ENCODE assay signal across 8 cellular contexts in the genomic region with DNA sequence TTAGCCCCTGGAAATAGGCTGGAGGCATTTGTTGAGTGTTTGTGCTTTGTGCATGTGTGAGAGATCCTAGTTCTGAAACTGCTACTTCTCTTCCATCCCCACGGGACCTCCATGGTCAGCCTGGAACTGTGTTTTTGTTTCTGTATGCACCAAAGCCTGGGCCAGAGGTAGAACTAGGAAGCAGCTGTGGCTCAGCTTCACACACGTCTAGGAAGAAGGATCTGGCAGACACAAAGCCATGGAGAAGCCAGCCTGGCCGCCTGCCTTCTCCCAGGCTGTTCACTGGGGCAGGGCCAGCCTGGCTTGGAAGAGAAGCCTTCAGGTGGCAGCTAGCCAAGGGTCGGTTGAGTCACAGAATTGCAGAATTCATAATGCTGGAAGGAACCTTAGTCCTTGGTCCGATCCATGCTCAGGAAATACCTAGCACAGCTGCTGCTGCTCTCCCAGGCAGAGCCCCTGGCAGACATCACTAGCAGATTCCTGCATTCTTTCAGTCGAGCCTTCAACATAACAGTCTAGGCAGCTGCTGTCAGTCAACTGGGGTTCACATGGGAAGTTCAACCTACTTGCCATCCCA. TPM values are rescaled to one million over a fixed set of nuclear protein-coding genes. Genes with fewer than 3 reads are reported as not detected.
DNase-seq lines count a peak whose midpoint lies in the region; ATAC-seq lines count a peak whose summit lies in the region.

No MANE protein-coding gene starts in this region.

- H3K4me3 ChIP-seq in urinary bladder (ENCODE audit: low read depth, low read length): no peak overlapping the region

- 4% methylated on average over 6 of the region's 6 CpGs for WGBS in urinary bladder

- in situ Hi-C loops in Caki2 (cut with HindIII; ENCODE audit: low pct_unique_long_range_greater_than_20kb, low sequenced_read_pairs): no loop called here

- DNase-seq in Caki2 (ENCODE audit: low read depth) (peak; percentile 75), NCI-H446 treated with DMSO at 0.1 percent for 48 hours (lab: John Stamatoyannopoulos, UW) (peak; percentile 79), dermis microvascular lymphatic vessel endothelial cell (ENCODE audit: low read depth in 2 of 2) (peak; percentile 80 to 99), mesenteric fat pad (ENCODE audit: low spot score) (peak; percentile 94), T-helper 9 cell (no peak)
- no peak for DNase-seq in stimulated activated CD4-positive, alpha-beta T cell treated with anti-CD3 and anti-CD28 coated beads, Interleukin-2, amount 100 ng/mL, for 24 hours

- H3K4me1 ChIP-seq in urinary bladder (ENCODE audit: insufficient read depth): peaks cover 1% of the 10 kb centered on the region

- no peaks in the 10 kb centered on the region for H3K36me3 ChIP-seq in urinary bladder (ENCODE audit: insufficient read depth)

- peak overlapping the region; percentile 59 for H3K27ac ChIP-seq in urinary bladder (ENCODE audit: low read depth)

- no peak for ATAC-seq in GM19397 (IDR thresholded peaks at IDR 0.05; ENCODE audit: unreplicated experiment)

RNA-seq across cellular contexts. Expression of a gene that starts 27.0 kb away (rescaled TPM):
- 0.12 TPM in 1 of 2 replicates, not detected in the other for total RNA-seq in Caki2 (2014; rRNA removed; shearing (Covaris generic); ENCODE audit: low replicate concordance)
- total RNA-seq in dermis microvascular lymphatic vessel endothelial cell: 4.1 and 6.6 TPM in 2 replicates
- total RNA-seq in mesenteric fat pad: 38.0 TPM
- total RNA-seq in urinary bladder: 9.1 TPM
- 21.7 TPM for polyA plus RNA-seq in urinary bladder

Comparison
In these comparisons a context has a peak if more than half of its experiments do, and no peak if none do; other contexts are left out.
1. DNase-seq: peak in Caki2 (single experiment), NCI-H446 treated with DMSO at 0.1 percent for 48 hours (single experiment), dermis microvascular lymphatic vessel endothelial cell (2 of 2) and mesenteric fat pad (single experiment); none in stimulated activated CD4-positive, alpha-beta T cell treated with anti-CD3 and anti-CD28 coated beads, Interleukin-2, amount 100 ng/mL, for 24 hours (0 of 2) and T-helper 9 cell (single experiment).